ENCODE assay signal across 11 cellular contexts in the genomic region with DNA sequence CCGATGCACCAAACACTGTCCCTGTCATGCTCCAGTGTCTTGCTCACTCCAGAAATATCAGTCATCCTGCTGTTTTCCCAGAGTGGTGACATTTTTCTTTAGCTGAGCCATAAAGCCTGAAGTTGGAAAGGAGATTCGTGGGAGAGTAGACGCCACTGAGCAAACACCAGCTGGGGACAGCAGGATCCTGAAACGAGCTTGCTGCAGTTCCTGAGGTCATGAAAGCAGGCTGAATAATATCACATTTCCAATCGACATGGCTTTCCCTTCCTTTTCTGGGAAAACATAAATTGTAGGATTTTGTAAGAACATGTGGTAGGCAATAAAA.
DNase-seq lines count a peak whose midpoint lies in the region; ATAC-seq and TF ChIP-seq lines count a peak whose summit lies in the region.
"Had no signal": no experiment of that assay in that cellular context is flagged by ENCODE, and none has a peak within 500 bp of the region (broad histone marks: within the 10 kb centered on the region; RNA-seq: fewer than 3 reads in every experiment).

No MANE protein-coding gene starts in this region.

- H3K27me3 ChIP-seq in right atrium auricular region = no peaks in the 10 kb centered on the region
- no peaks in the 10 kb centered on the region for H3K27me3 ChIP-seq in upper lobe of right lung
- H3K27me3 ChIP-seq in vagina = no peaks in the 10 kb centered on the region

- intact Hi-C loops in Right ventricle myocardium inferior (cut with DNase I) (no loop called here), left colon (cut with DNase I, micrococcal nuclease) (no loop called here), upper lobe of right lung (cut with DNase I) (no loop called here), vagina (cut with DNase I) (no loop called here)

- in situ Hi-C loops in astrocyte of the spinal cord (cut with HindIII; ENCODE audit: low sequenced_read_pairs) = no loop called here

- H3K27me3 Mint-ChIP-seq in activated T-cell treated with anti-CD3 and anti-CD28 coated beads, Interleukin-2, amount 50 U/mL, for 72 hours (ENCODE audit: low read depth) = peaks cover 11% of the 10 kb centered on the region

- ATAC-seq in Right ventricle myocardium inferior (peak; percentile 88), left colon (peak; percentile 25), upper lobe of right lung (peak; percentile 29), omental fat pad (ENCODE audit: low FRiP score) (no peak)
- no peak for ATAC-seq in activated T-cell treated with anti-CD3 and anti-CD28 coated beads, Interleukin-2, amount 50 U/mL, for 72 hours (replicated peaks in 1 of 2)

- TF ChIP-seq CTCF in right atrium auricular region (IDR thresholded peaks at IDR 0.05) (no peak), astrocyte of the spinal cord (IDR thresholded peaks at IDR 0.05; ENCODE audit: low read depth, low read length) (no peak), upper lobe of right lung (IDR thresholded peaks at IDR 0.05) (no peak), vagina (IDR thresholded peaks at IDR 0.05) (no peak), omental fat pad (IDR thresholded peaks at IDR 0.05) (no peak)

- H3K9me3 ChIP-seq in right atrium auricular region (no peaks in the 10 kb centered on the region), upper lobe of right lung (no peaks in the 10 kb centered on the region), vagina (no peaks in the 10 kb centered on the region)

- H3K4me3 ChIP-seq in right atrium auricular region (no peak overlapping the region), astrocyte of the spinal cord (ENCODE audit: low read depth, low read length) (no peak overlapping the region), upper lobe of right lung (no peak overlapping the region), vagina (no peak overlapping the region)
- H3K4me3 ChIP-seq: skin epidermis had no signal

- no peaks in the 10 kb centered on the region for H3K4me1 ChIP-seq in right atrium auricular region
- H3K4me1 ChIP-seq in upper lobe of right lung = no peaks in the 10 kb centered on the region
- no peaks in the 10 kb centered on the region for H3K4me1 ChIP-seq in vagina

- no peaks in the 10 kb centered on the region for H3K4me1 Mint-ChIP-seq in activated T-cell treated with anti-CD3 and anti-CD28 coated beads, Interleukin-2, amount 50 U/mL, for 72 hours (ENCODE audit: low read depth)
- H3K4me1 Mint-ChIP-seq: activated naive CD8-positive, alpha-beta T cell treated with anti-CD3 and anti-CD28 coated beads, Interleukin-2, amount 10 ng/mL, durations not matched to agents 7 days and 5 days; B cell had no signal

- no peak overlapping the region for H3K27ac Mint-ChIP-seq in activated T-cell treated with anti-CD3 and anti-CD28 coated beads, Interleukin-2, amount 50 U/mL, for 72 hours
- H3K27ac Mint-ChIP-seq: activated naive CD8-positive, alpha-beta T cell treated with anti-CD3 and anti-CD28 coated beads, Interleukin-2, amount 10 ng/mL, durations not matched to agents 7 days and 5 days; B cell had no signal

- no peak for TF ChIP-seq POLR2A in vagina (IDR thresholded peaks at IDR 0.05)

- H3K27ac ChIP-seq in right atrium auricular region = peak overlapping the region in 1 of 2 donors; percentile 53
- no peak overlapping the region for H3K27ac ChIP-seq in upper lobe of right lung
- H3K27ac ChIP-seq in vagina = no peak overlapping the region

- no peak overlapping the region for H3K4me3 Mint-ChIP-seq in activated T-cell treated with anti-CD3 and anti-CD28 coated beads, Interleukin-2, amount 50 U/mL, for 72 hours
- H3K4me3 Mint-ChIP-seq: activated naive CD8-positive, alpha-beta T cell treated with anti-CD3 and anti-CD28 coated beads, Interleukin-2, amount 10 ng/mL, durations not matched to agents 7 days and 5 days; B cell had no signal

- no peaks in the 10 kb centered on the region for H3K9me3 Mint-ChIP-seq in activated T-cell treated with anti-CD3 and anti-CD28 coated beads, Interleukin-2, amount 50 U/mL, for 72 hours
- H3K9me3 Mint-ChIP-seq: activated naive CD8-positive, alpha-beta T cell treated with anti-CD3 and anti-CD28 coated beads, Interleukin-2, amount 10 ng/mL, durations not matched to agents 7 days and 5 days had no signal

- H3K36me3 Mint-ChIP-seq in activated T-cell treated with anti-CD3 and anti-CD28 coated beads, Interleukin-2, amount 50 U/mL, for 72 hours (ENCODE audit: insufficient read depth in 2 of 2) = no peaks in the 10 kb centered on the region
- H3K36me3 Mint-ChIP-seq: activated naive CD8-positive, alpha-beta T cell treated with anti-CD3 and anti-CD28 coated beads, Interleukin-2, amount 10 ng/mL, durations not matched to agents 7 days and 5 days had no signal

- no peak for DNase-seq in Right ventricle myocardium inferior (ENCODE audit: missing footprints)
- no peak for DNase-seq in right atrium auricular region (ENCODE audit: low spot score)
- DNase-seq in astrocyte of the spinal cord (ENCODE audit: low read depth, low spot score) = peak; percentile 61
- DNase-seq in left colon = no peak
- no peak for DNase-seq in upper lobe of right lung
- no peak for DNase-seq in vagina (ENCODE audit: extremely low spot score in 2 of 2)
- DNase-seq in omental fat pad (ENCODE audit: low spot score) = no peak
- no peak for DNase-seq in activated T-cell treated with anti-CD3 and anti-CD28 coated beads, Interleukin-2, amount 50 U/mL, for 72 hours
- DNase-seq: activated naive CD8-positive, alpha-beta T cell treated with anti-CD3 and anti-CD28 coated beads, Interleukin-2, amount 10 ng/mL, durations not matched to agents 7 days and 5 days had no signal

- no peaks in the 10 kb centered on the region for H3K36me3 ChIP-seq in right atrium auricular region
- H3K36me3 ChIP-seq in upper lobe of right lung = no peaks in the 10 kb centered on the region
- H3K36me3 ChIP-seq in vagina = no peaks in the 10 kb centered on the region

Comparison
In these comparisons a context has a peak if more than half of its experiments do, and no peak if none do; other contexts are left out.
1. ATAC-seq: peak in Right ventricle myocardium inferior (single experiment), left colon (single experiment) and upper lobe of right lung (single experiment); none in omental fat pad (single experiment) and activated T-cell treated with anti-CD3 and anti-CD28 coated beads, Interleukin-2, amount 50 U/mL, for 72 hours (0 of 2).